ENCODE assay signal across 8 cellular contexts in the genomic region with DNA sequence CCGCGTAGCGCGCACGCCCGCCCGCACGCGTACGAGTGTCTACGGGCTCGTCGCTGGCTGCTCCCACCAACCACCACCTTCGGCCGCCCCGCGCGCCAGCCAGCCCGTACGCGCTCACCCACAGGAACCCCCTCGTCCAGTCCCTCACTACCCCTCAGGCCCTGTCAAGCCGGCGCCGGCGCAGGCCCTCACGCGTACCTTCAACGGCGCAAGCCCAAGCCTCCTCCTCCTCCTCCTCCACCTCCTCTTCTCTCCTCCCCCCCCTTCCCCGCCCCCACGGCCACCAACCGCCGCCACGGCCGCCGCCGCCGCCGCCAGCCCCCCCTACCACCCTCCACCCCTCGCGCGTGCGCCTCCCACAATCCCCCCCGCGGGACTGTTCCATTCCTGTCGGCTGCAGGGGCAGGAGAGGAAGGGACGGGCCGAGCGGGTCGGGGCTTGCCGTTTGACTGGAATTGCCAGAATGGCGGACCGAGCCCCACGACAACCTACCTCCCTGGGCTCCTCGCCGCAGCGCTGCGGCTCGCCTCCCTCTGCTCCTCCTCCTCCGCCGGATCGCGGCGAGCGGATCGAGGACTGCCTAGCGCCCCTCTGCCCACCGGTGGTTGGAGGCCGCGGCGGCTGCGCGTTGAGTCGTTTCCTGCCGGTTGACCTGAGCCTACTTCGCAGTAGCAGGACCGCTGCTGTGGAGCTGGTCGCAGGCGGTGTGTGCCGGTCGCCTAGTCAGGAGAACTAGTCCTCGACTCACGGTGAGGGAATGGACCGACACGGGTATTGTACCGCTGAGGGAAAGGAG.
DNase-seq lines count a peak whose midpoint lies in the region; ATAC-seq lines count a peak whose summit lies in the region.

A gene with protein sequence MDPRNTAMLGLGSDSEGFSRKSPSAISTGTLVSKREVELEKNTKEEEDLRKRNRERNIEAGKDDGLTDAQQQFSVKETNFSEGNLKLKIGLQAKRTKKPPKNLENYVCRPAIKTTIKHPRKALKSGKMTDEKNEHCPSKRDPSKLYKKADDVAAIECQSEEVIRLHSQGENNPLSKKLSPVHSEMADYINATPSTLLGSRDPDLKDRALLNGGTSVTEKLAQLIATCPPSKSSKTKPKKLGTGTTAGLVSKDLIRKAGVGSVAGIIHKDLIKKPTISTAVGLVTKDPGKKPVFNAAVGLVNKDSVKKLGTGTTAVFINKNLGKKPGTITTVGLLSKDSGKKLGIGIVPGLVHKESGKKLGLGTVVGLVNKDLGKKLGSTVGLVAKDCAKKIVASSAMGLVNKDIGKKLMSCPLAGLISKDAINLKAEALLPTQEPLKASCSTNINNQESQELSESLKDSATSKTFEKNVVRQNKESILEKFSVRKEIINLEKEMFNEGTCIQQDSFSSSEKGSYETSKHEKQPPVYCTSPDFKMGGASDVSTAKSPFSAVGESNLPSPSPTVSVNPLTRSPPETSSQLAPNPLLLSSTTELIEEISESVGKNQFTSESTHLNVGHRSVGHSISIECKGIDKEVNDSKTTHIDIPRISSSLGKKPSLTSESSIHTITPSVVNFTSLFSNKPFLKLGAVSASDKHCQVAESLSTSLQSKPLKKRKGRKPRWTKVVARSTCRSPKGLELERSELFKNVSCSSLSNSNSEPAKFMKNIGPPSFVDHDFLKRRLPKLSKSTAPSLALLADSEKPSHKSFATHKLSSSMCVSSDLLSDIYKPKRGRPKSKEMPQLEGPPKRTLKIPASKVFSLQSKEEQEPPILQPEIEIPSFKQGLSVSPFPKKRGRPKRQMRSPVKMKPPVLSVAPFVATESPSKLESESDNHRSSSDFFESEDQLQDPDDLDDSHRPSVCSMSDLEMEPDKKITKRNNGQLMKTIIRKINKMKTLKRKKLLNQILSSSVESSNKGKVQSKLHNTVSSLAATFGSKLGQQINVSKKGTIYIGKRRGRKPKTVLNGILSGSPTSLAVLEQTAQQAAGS (N-terminal part only) (minus strand): TSS at position 223 of the 796 bp plus-strand sequence. CDS start 41,284 bp downstream, outside the sequence.

- peak; percentile 98 for DNase-seq in AG08395 (ENCODE audit: low spot score)
- DNase-seq in NCI-H446 (lab: John Stamatoyannopoulos, UW) = peak; percentile 90 to 96
- peak; percentile 90 for DNase-seq in activated CD4-positive, CD25-positive, alpha-beta regulatory T cell treated with anti-CD3 and anti-CD28 coated beads, Interleukin-2, amount 50 U/mL, for 16 hours (ENCODE audit: low read depth, low spot score)
- peak; percentile 88 for DNase-seq in central memory CD4-positive, alpha-beta T cell
- peak; percentile 94 for DNase-seq in iris pigment epithelial cell (ENCODE audit: low read depth)
- DNase-seq in stimulated activated CD4-positive, alpha-beta T cell treated with anti-CD3 and anti-CD28 coated beads, Interleukin-12 subunit alpha, Interleukin-12 subunit beta, amount 100 ng/mL, for 24 hours (ENCODE audit: low read depth in 2 of 2) = peak; percentile 84 to 90

- ATAC-seq in GM19025 (IDR thresholded peaks at IDR 0.05; ENCODE audit: low read depth, unreplicated experiment) = peak; percentile 68
- peak; percentile 71 for ATAC-seq in HG03280 (IDR thresholded peaks at IDR 0.05; ENCODE audit: unreplicated experiment)

Comparison
In these comparisons a context has a peak if more than half of its experiments do, and no peak if none do; other contexts are left out.
1. Peak in every context shown above with its lines: DNase-seq and ATAC-seq.